ENCODE assay signal across 8 cellular contexts in the genomic region with DNA sequence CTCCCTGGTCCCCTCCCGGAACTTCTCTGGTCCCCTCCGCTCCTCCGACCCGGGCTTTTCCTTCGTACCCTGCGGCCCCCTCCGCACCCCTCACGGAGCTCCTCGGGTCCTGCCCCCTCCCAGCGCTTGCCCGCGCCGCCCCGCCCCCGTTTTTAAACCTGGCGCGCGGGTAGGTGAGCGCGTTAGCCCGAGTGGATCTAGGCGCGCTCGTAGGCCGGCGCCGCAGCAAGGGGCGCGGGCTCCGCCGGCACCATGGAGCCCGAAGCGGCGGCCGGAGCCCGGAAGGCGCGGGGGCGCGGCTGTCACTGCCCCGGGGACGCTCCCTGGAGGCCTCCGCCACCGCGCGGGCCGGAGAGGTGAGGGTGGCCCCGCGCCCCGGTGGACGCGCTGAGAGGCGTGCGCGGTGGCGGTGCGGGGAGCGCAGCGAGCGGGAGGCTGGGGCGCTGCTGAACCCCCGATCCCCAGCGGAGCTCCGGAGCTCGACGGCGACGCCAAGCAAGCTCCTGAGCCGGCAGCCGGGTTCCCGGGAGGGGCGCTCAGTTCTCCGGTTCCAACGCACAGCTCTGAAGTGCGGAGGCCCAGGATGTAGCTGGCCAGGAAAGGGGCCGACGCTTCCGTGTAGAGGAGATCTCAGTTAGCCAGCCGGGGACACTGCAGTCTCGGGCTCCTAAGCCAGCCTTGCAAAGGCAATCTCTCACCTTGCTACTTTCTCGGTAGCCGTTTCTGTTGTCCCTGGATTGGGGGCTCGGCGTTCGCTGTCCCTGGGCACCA. TPM values are rescaled to one million over a fixed set of nuclear protein-coding genes. Genes with fewer than 3 reads are reported as not detected.
DNase-seq lines count a peak whose midpoint lies in the region; ATAC-seq and TF ChIP-seq lines count a peak whose summit lies in the region.

A gene with protein sequence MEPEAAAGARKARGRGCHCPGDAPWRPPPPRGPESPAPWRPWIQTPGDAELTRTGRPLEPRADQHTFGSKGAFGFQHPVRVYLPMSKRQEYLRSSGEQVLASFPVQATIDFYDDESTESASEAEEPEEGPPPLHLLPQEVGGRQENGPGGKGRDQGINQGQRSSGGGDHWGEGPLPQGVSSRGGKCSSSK (plus strand): TSS at position 182 of the 771 bp plus-strand sequence. CDS start 71 bp downstream, at position 253.

- intact Hi-C loops in ascending aorta (cut with DNase I): no loop called here

- H3K27me3 ChIP-seq in ascending aorta (no peaks in the 10 kb centered on the region), stomach smooth muscle (ENCODE audit: control insufficient read depth in 1 of 2, insufficient read depth in 2 of 2, low read length in 2 of 2) (peaks cover 27 to 55% of the 10 kb centered on the region in 2 donors)

- ATAC-seq in HG02678 (IDR thresholded peaks at IDR 0.05; ENCODE audit: unreplicated experiment) (no peak), HG03097 (IDR thresholded peaks at IDR 0.05; ENCODE audit: low FRiP score, unreplicated experiment) (no peak)

- H3K27ac ChIP-seq in ascending aorta (no peak within 1 kb of the TSS), stomach smooth muscle (ENCODE audit: low read length) (no peak within 1 kb of the TSS)

- peak; percentile 49 for DNase-seq in EH (ENCODE audit: low read depth)
- DNase-seq in NCI-H2029 (lab: John Stamatoyannopoulos, UW): peak; percentile 20
- DNase-seq in ascending aorta (ENCODE audit: low spot score in 2 of 2): no peak
- DNase-seq in kidney tubule cell (ENCODE audit: low spot score): peak; percentile 38
- no peak for DNase-seq in A172 (ENCODE audit: low spot score)

- H3K4me3 ChIP-seq in ascending aorta: peak within 1 kb of the TSS; percentile 59
- peak within 1 kb of the TSS; percentile 1 to 54 for H3K4me3 ChIP-seq in stomach smooth muscle (ENCODE audit: low read length in 2 of 2)

- H3K9ac ChIP-seq in stomach smooth muscle (ENCODE audit: low read length in 2 of 2): no peak within 1 kb of the TSS

- H3K9me3 ChIP-seq in ascending aorta (no peaks in the 10 kb centered on the region), stomach smooth muscle (ENCODE audit: control insufficient read depth in 2 of 2, low read length in 2 of 2) (no peaks in the 10 kb centered on the region)

- peaks cover 7 to 11% of the 10 kb centered on the region in 2 donors for H3K4me1 ChIP-seq in ascending aorta
- peaks cover 16% of the 10 kb centered on the region for H3K4me1 ChIP-seq in stomach smooth muscle (ENCODE audit: control insufficient read depth, insufficient read depth, low read length)

- H3K36me3 ChIP-seq in ascending aorta: no peaks in the 10 kb centered on the region
- H3K36me3 ChIP-seq in stomach smooth muscle (ENCODE audit: control insufficient read depth in 2 of 2, insufficient read depth in 2 of 2, low read length in 2 of 2): no peaks in the 10 kb centered on the region

- TF ChIP-seq CTCF in ascending aorta (IDR thresholded peaks at IDR 0.05): no peak

RNA-seq across cellular contexts. Expression of the gene that starts here (rescaled TPM):
- not detected for total RNA-seq in ascending aorta
- 0.43 TPM in 1 of 2 replicates, not detected in the other for total RNA-seq in A172 (2014; rRNA removed; shearing (Covaris generic))

Comparison
In these comparisons a context has a peak if more than half of its experiments do, and no peak if none do; other contexts are left out.
1. DNase-seq: peak in EH (single experiment), NCI-H2029 (single experiment) and kidney tubule cell (single experiment); none in ascending aorta (0 of 2) and A172 (single experiment).